ENCODE assay signal across 28 cellular contexts in the genomic region with DNA sequence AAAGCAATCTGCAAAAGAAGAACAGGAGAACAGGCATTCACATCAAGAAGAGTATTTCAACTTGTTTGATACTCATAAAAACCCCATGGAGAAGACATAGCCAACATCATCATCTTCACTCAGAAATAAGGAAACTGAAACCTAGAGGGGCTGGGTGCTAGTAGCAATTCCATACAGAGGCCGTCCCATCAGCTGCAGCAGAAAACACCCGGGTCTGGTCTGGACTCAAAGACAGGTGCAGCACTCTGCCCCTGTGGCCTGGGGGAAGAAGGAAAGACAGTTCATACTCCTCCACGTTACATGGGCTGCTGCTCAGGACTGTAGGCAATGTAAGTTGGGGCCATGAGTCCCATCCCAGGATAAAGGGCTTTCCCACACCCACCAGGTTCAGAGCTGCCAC. TPM values are rescaled to one million over a fixed set of nuclear protein-coding genes. Genes with fewer than 3 reads are reported as not detected.
"Had no signal": no experiment of that assay in that cellular context is flagged by ENCODE, and none has a peak within 500 bp of the region (broad histone marks: within the 10 kb centered on the region; RNA-seq: fewer than 3 reads in every experiment).

No MANE protein-coding gene starts in this region.

- FAIRE-seq: astrocyte had no signal

- H3K4me3 ChIP-seq: cardiac muscle cell, Peyer's patch, SJCRH30 had no signal

- H3K4me3 Mint-ChIP-seq: activated T-helper 17 cell treated with anti-CD3 and anti-CD28 coated beads, Interleukin-2, amount 50 U/mL, for 72 hours; brain had no signal

- ATAC-seq: activated T-helper 17 cell treated with anti-CD3 and anti-CD28 coated beads, Interleukin-2, amount 50 U/mL, for 72 hours had no signal

- H3K27ac Mint-ChIP-seq: activated T-helper 17 cell treated with anti-CD3 and anti-CD28 coated beads, Interleukin-2, amount 50 U/mL, for 72 hours; brain had no signal

- H3K27me3 ChIP-seq: cardiac muscle cell, Peyer's patch, SJCRH30 had no signal

- H3K36me3 Mint-ChIP-seq: brain had no signal

- DNase-seq: activated CD4-positive, alpha-beta T cell treated with anti-CD3 and anti-CD28 coated beads, Interleukin-2, amount 50 U/mL, for 1 hour; activated CD4-positive, CD25-positive, alpha-beta regulatory T cell; activated gamma-delta T cell; activated naive CD4-positive, alpha-beta T cell treated with anti-CD3 and anti-CD28 coated beads, Interleukin-2, amount 50 U/mL, for 16 hours; activated T-cell treated with anti-CD3 and anti-CD28 coated beads for 4 hours; activated T-cell treated with anti-CD3 and anti-CD28 coated beads, Interleukin-2, amount 50 U/mL, for 48 hours; amygdala; cerebellar nuclear complex; Karpas-422; MM.1S; NCI-H1105; NCI-H1436; NCI-H1694 treated with DMSO at 0.1 percent for 48 hours; NCI-H2029 treated with DMSO at 0.1 percent for 48 hours; NCI-H345; NCI-H510A; NCI-H526 treated with DMSO at 0.1 percent for 48 hours; NCI-H82; Peyer's patch; Right ventricle myocardium superior; SJCRH30; SK-N-SH; T-helper 1 cell had no signal

- H3K9me3 Mint-ChIP-seq: activated T-helper 17 cell treated with anti-CD3 and anti-CD28 coated beads, Interleukin-2, amount 50 U/mL, for 72 hours; brain had no signal

- H3K36me3 ChIP-seq: cardiac muscle cell, Peyer's patch, SJCRH30 had no signal

RNA-seq across cellular contexts. Expression of a gene that starts 11.6 kb away (rescaled TPM):
- total RNA-seq: cardiac muscle cell, SJCRH30 had no signal

RNA-seq across cellular contexts. Expression of a gene that starts 45.9 kb away (rescaled TPM):
- total RNA-seq: activated T-helper 17 cell treated with anti-CD3 and anti-CD28 coated beads, Interleukin-2, amount 50 U/mL, for 72 hours; T-helper 2 cell treated with Interferon-gamma antibody and Interleukin-4, amounts not matched to agents 100 ng/mL and 5 ng/mL, for 36 hours had no signal

RNA-seq across cellular contexts. Expression of a gene that starts 58.9 kb away (rescaled TPM):
- total RNA-seq: activated T-helper 17 cell treated with anti-CD3 and anti-CD28 coated beads, Interleukin-2, amount 50 U/mL, for 72 hours; Peyer's patch; Right ventricle myocardium superior had no signal
